In genomic region chr17:78947235-78948153, GRCh38 we compare ENCODE assay signal across 1 cellular context.
TF ChIP-seq lines count a peak whose summit lies in the region.

No MANE protein-coding gene starts in this region.

TF ChIP-seq in HepG2, 621 proteins besides CTCF, POLR2A, EP300 and RAD21 (continued from another document and continues in another):
- TF ChIP-seq, protein P1, sequence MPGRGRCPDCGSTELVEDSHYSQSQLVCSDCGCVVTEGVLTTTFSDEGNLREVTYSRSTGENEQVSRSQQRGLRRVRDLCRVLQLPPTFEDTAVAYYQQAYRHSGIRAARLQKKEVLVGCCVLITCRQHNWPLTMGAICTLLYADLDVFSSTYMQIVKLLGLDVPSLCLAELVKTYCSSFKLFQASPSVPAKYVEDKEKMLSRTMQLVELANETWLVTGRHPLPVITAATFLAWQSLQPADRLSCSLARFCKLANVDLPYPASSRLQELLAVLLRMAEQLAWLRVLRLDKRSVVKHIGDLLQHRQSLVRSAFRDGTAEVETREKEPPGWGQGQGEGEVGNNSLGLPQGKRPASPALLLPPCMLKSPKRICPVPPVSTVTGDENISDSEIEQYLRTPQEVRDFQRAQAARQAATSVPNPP (CRISPR knock-in tag; IDR thresholded peaks at IDR 0.05), result no peak
- TF ChIP-seq ZNF329 (CRISPR knock-in tag; IDR thresholded peaks at IDR 0.05; ENCODE audit: low read depth) (no peak), ZUFSP (CRISPR knock-in tag; IDR thresholded peaks at IDR 0.05; ENCODE audit: borderline replicate concordance) (no peak), ZFAT (CRISPR knock-in tag; conservative IDR thresholded peaks at IDR 0.05) (no peak), PTBP1 (IDR thresholded peaks at IDR 0.05; ENCODE audit: low read depth, low read length, poor library complexity, severe bottlenecking) (no peak), ZNF326 (CRISPR knock-in tag; IDR thresholded peaks at IDR 0.05; ENCODE audit: borderline replicate concordance) (no peak), SIN3A (IDR thresholded peaks at IDR 0.05; ENCODE audit: borderline replicate concordance, low read depth, low read length) (no peak), XBP1 (CRISPR knock-in tag; IDR thresholded peaks at IDR 0.05) (no peak), GTF3A (CRISPR knock-in tag; conservative IDR thresholded peaks at IDR 0.05) (no peak), ZNF260 (CRISPR knock-in tag; IDR thresholded peaks at IDR 0.05; ENCODE audit: borderline replicate concordance, low read depth) (no peak), ZNF619 (CRISPR knock-in tag; IDR thresholded peaks at IDR 0.05) (no peak), MAZ (IDR thresholded peaks at IDR 0.05; ENCODE audit: borderline replicate concordance, low read depth, low read length) (no peak), MAZ (CRISPR knock-in tag; IDR thresholded peaks at IDR 0.05; ENCODE audit: low read depth) (no peak), SMARCC2 (IDR thresholded peaks at IDR 0.05) (no peak), SNAPC2 (CRISPR knock-in tag; IDR thresholded peaks at IDR 0.05) (no peak), ZKSCAN8 (CRISPR knock-in tag; IDR thresholded peaks at IDR 0.05; ENCODE audit: borderline replicate concordance) (peak; percentile 56; the same call in 1 of the 2 replicates), ZNF580 (CRISPR knock-in tag; IDR thresholded peaks at IDR 0.05; ENCODE audit: borderline replicate concordance, low read depth) (no peak), NFIB (CRISPR knock-in tag; IDR thresholded peaks at IDR 0.05; ENCODE audit: borderline replicate concordance) (no peak), RFX3 (CRISPR knock-in tag; IDR thresholded peaks at IDR 0.05) (no peak), RBAK (CRISPR knock-in tag; IDR thresholded peaks at IDR 0.05) (no peak), ZNF17 (CRISPR knock-in tag; IDR thresholded peaks at IDR 0.05) (no peak), CBFB (CRISPR knock-in tag; IDR thresholded peaks at IDR 0.05) (no peak), ZNF570 (CRISPR knock-in tag; IDR thresholded peaks at IDR 0.05; ENCODE audit: borderline replicate concordance) (no peak), HMG20A (CRISPR knock-in tag; IDR thresholded peaks at IDR 0.05; ENCODE audit: borderline replicate concordance) (peak; percentile 47; the same call in 1 of the 2 replicates), ZFP90 (CRISPR knock-in tag; IDR thresholded peaks at IDR 0.05; ENCODE audit: borderline replicate concordance) (0 out of 2 replicates have a peak, but pooled peaks have one; percentile 44), DMAP1 (CRISPR knock-in tag; IDR thresholded peaks at IDR 0.05) (no peak), REPIN1 (CRISPR knock-in tag; IDR thresholded peaks at IDR 0.05; ENCODE audit: borderline replicate concordance, low read depth) (no peak), ZIK1 (CRISPR knock-in tag; IDR thresholded peaks at IDR 0.05; ENCODE audit: borderline replicate concordance, low read depth) (no peak), SIN3B (IDR thresholded peaks at IDR 0.05; ENCODE audit: low read length) (no peak)
- TF ChIP-seq, protein P2, sequence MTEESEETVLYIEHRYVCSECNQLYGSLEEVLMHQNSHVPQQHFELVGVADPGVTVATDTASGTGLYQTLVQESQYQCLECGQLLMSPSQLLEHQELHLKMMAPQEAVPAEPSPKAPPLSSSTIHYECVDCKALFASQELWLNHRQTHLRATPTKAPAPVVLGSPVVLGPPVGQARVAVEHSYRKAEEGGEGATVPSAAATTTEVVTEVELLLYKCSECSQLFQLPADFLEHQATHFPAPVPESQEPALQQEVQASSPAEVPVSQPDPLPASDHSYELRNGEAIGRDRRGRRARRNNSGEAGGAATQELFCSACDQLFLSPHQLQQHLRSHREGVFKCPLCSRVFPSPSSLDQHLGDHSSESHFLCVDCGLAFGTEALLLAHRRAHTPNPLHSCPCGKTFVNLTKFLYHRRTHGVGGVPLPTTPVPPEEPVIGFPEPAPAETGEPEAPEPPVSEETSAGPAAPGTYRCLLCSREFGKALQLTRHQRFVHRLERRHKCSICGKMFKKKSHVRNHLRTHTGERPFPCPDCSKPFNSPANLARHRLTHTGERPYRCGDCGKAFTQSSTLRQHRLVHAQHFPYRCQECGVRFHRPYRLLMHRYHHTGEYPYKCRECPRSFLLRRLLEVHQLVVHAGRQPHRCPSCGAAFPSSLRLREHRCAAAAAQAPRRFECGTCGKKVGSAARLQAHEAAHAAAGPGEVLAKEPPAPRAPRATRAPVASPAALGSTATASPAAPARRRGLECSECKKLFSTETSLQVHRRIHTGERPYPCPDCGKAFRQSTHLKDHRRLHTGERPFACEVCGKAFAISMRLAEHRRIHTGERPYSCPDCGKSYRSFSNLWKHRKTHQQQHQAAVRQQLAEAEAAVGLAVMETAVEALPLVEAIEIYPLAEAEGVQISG (CRISPR knock-in tag; IDR thresholded peaks at IDR 0.05), result peak; percentile 70
- TF ChIP-seq, protein P3, sequence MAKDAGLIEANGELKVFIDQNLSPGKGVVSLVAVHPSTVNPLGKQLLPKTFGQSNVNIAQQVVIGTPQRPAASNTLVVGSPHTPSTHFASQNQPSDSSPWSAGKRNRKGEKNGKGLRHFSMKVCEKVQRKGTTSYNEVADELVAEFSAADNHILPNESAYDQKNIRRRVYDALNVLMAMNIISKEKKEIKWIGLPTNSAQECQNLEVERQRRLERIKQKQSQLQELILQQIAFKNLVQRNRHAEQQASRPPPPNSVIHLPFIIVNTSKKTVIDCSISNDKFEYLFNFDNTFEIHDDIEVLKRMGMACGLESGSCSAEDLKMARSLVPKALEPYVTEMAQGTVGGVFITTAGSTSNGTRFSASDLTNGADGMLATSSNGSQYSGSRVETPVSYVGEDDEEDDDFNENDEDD (CRISPR knock-in tag; IDR thresholded peaks at IDR 0.05; ENCODE audit: borderline replicate concordance), result no peak
- TF ChIP-seq, protein P4, sequence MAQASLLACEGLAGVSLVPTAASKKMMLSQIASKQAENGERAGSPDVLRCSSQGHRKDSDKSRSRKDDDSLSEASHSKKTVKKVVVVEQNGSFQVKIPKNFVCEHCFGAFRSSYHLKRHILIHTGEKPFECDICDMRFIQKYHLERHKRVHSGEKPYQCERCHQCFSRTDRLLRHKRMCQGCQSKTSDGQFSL (CRISPR knock-in tag; IDR thresholded peaks at IDR 0.05), result no peak
- TF ChIP-seq, protein P5, sequence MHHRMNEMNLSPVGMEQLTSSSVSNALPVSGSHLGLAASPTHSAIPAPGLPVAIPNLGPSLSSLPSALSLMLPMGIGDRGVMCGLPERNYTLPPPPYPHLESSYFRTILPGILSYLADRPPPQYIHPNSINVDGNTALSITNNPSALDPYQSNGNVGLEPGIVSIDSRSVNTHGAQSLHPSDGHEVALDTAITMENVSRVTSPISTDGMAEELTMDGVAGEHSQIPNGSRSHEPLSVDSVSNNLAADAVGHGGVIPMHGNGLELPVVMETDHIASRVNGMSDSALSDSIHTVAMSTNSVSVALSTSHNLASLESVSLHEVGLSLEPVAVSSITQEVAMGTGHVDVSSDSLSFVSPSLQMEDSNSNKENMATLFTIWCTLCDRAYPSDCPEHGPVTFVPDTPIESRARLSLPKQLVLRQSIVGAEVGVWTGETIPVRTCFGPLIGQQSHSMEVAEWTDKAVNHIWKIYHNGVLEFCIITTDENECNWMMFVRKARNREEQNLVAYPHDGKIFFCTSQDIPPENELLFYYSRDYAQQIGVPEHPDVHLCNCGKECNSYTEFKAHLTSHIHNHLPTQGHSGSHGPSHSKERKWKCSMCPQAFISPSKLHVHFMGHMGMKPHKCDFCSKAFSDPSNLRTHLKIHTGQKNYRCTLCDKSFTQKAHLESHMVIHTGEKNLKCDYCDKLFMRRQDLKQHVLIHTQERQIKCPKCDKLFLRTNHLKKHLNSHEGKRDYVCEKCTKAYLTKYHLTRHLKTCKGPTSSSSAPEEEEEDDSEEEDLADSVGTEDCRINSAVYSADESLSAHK (CRISPR knock-in tag; IDR thresholded peaks at IDR 0.05; ENCODE audit: borderline replicate concordance), result no peak
- TF ChIP-seq, protein P6, sequence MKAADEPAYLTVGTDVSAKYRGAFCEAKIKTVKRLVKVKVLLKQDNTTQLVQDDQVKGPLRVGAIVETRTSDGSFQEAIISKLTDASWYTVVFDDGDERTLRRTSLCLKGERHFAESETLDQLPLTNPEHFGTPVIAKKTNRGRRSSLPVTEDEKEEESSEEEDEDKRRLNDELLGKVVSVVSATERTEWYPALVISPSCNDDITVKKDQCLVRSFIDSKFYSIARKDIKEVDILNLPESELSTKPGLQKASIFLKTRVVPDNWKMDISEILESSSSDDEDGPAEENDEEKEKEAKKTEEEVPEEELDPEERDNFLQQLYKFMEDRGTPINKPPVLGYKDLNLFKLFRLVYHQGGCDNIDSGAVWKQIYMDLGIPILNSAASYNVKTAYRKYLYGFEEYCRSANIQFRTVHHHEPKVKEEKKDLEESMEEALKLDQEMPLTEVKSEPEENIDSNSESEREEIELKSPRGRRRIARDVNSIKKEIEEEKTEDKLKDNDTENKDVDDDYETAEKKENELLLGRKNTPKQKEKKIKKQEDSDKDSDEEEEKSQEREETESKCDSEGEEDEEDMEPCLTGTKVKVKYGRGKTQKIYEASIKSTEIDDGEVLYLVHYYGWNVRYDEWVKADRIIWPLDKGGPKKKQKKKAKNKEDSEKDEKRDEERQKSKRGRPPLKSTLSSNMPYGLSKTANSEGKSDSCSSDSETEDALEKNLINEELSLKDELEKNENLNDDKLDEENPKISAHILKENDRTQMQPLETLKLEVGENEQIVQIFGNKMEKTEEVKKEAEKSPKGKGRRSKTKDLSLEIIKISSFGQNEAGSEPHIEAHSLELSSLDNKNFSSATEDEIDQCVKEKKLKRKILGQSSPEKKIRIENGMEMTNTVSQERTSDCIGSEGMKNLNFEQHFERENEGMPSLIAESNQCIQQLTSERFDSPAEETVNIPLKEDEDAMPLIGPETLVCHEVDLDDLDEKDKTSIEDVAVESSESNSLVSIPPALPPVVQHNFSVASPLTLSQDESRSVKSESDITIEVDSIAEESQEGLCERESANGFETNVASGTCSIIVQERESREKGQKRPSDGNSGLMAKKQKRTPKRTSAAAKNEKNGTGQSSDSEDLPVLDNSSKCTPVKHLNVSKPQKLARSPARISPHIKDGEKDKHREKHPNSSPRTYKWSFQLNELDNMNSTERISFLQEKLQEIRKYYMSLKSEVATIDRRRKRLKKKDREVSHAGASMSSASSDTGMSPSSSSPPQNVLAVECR (CRISPR knock-in tag; IDR thresholded peaks at IDR 0.05; ENCODE audit: borderline replicate concordance), result peak; percentile 20; the same call in 1 of the 2 replicates
- TF ChIP-seq, protein P7, sequence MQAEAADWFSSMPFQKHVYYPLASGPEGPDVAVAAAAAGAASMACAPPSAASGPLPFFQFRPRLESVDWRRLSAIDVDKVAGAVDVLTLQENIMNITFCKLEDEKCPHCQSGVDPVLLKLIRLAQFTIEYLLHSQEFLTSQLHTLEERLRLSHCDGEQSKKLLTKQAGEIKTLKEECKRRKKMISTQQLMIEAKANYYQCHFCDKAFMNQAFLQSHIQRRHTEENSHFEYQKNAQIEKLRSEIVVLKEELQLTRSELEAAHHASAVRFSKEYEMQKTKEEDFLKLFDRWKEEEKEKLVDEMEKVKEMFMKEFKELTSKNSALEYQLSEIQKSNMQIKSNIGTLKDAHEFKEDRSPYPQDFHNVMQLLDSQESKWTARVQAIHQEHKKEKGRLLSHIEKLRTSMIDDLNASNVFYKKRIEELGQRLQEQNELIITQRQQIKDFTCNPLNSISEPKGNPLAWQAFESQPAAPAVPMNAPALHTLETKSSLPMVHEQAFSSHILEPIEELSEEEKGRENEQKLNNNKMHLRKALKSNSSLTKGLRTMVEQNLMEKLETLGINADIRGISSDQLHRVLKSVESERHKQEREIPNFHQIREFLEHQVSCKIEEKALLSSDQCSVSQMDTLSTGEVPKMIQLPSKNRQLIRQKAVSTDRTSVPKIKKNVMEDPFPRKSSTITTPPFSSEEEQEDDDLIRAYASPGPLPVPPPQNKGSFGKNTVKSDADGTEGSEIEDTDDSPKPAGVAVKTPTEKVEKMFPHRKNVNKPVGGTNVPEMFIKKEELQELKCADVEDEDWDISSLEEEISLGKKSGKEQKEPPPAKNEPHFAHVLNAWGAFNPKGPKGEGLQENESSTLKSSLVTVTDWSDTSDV (CRISPR knock-in tag; IDR thresholded peaks at IDR 0.05), result no peak
- TF ChIP-seq, protein P8, sequence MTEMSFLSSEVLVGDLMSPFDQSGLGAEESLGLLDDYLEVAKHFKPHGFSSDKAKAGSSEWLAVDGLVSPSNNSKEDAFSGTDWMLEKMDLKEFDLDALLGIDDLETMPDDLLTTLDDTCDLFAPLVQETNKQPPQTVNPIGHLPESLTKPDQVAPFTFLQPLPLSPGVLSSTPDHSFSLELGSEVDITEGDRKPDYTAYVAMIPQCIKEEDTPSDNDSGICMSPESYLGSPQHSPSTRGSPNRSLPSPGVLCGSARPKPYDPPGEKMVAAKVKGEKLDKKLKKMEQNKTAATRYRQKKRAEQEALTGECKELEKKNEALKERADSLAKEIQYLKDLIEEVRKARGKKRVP (CRISPR knock-in tag; IDR thresholded peaks at IDR 0.05), result no peak
- TF ChIP-seq, protein P9, sequence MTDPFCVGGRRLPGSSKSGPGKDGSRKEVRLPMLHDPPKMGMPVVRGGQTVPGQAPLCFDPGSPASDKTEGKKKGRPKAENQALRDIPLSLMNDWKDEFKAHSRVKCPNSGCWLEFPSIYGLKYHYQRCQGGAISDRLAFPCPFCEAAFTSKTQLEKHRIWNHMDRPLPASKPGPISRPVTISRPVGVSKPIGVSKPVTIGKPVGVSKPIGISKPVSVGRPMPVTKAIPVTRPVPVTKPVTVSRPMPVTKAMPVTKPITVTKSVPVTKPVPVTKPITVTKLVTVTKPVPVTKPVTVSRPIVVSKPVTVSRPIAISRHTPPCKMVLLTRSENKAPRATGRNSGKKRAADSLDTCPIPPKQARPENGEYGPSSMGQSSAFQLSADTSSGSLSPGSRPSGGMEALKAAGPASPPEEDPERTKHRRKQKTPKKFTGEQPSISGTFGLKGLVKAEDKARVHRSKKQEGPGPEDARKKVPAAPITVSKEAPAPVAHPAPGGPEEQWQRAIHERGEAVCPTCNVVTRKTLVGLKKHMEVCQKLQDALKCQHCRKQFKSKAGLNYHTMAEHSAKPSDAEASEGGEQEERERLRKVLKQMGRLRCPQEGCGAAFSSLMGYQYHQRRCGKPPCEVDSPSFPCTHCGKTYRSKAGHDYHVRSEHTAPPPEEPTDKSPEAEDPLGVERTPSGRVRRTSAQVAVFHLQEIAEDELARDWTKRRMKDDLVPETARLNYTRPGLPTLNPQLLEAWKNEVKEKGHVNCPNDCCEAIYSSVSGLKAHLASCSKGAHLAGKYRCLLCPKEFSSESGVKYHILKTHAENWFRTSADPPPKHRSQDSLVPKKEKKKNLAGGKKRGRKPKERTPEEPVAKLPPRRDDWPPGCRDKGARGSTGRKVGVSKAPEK (CRISPR knock-in tag; IDR thresholded peaks at IDR 0.05; ENCODE audit: borderline replicate concordance), result no peak
